In genomic region chr2:64359176-64359891, GRCh38 we compare ENCODE assay signal across 11 cellular contexts.
DNase-seq lines count a peak whose midpoint lies in the region; ATAC-seq and TF ChIP-seq lines count a peak whose summit lies in the region.
"Had no signal": no experiment of that assay in that cellular context is flagged by ENCODE, and none has a peak within 500 bp of the region (broad histone marks: within the 10 kb centered on the region; RNA-seq: fewer than 3 reads in every experiment).

No MANE protein-coding gene starts in this region.

- 43 to 74% (median 65%) methylated on average over 4 of the region's 4 CpGs for WGBS in spleen, 5 donors
- WGBS in upper lobe of left lung, 2 donors = 67 to 81% methylated on average over 4 of the region's 4 CpGs

- H3K4me3 ChIP-seq in thoracic aorta (peak overlapping the region; percentile 21), spleen (no peak overlapping the region), upper lobe of left lung (no peak overlapping the region)
- H3K4me3 ChIP-seq: MG63 had no signal

- H3K27me3 ChIP-seq in thoracic aorta (replicated peaks; ENCODE audit: insufficient read depth) (no peaks in the 10 kb centered on the region), spleen (replicated peaks in 1 of 7) (peaks cover 0 to 19% (median 0%) of the 10 kb centered on the region in 7 donors), upper lobe of left lung (no peaks in the 10 kb centered on the region)
- H3K27me3 ChIP-seq: MG63 had no signal

- no peaks in the 10 kb centered on the region for H3K9me3 Mint-ChIP-seq in chondrocyte (ENCODE audit: low read depth)
- no peaks in the 10 kb centered on the region for H3K9me3 Mint-ChIP-seq in activated CD4-positive, alpha-beta T cell treated with anti-CD3 and anti-CD28 coated beads, Interleukin-2, amount 10 ng/mL, durations not matched to agents 24 days and 14 days

- H3K4me3 Mint-ChIP-seq in chondrocyte (ENCODE audit: unreplicated experiment) = peak overlapping the region; percentile 26
- no peak overlapping the region for H3K4me3 Mint-ChIP-seq in activated CD4-positive, alpha-beta T cell treated with anti-CD3 and anti-CD28 coated beads, Interleukin-2, amount 10 ng/mL, durations not matched to agents 24 days and 14 days
- H3K4me3 Mint-ChIP-seq: activated naive CD8-positive, alpha-beta T cell had no signal

- intact Hi-C loops in activated CD4-positive, alpha-beta T cell treated with anti-CD3 and anti-CD28 coated beads, Interleukin-2, amount 10 ng/mL, durations not matched to agents 24 days and 14 days (cut with micrococcal nuclease) = no loop called here
- intact Hi-C loops in spleen (cut with DNase I; ENCODE audit: low total_unique reads) = no loop called here

- no peak for TF ChIP-seq EP300 in upper lobe of left lung (IDR thresholded peaks at IDR 0.05)

- H3K9me3 ChIP-seq in thoracic aorta (no peaks in the 10 kb centered on the region), spleen (no peaks in the 10 kb centered on the region), upper lobe of left lung (no peaks in the 10 kb centered on the region)
- H3K9me3 ChIP-seq: MG63 had no signal

- peak overlapping the region; percentile 74 to 86 for H3K27ac ChIP-seq in thoracic aorta
- no peak overlapping the region for H3K27ac ChIP-seq in spleen
- peak overlapping the region in 1 of 4 donors; percentile 40 for H3K27ac ChIP-seq in upper lobe of left lung

- peaks cover 9% of the 10 kb centered on the region for H3K27me3 Mint-ChIP-seq in chondrocyte (ENCODE audit: low read depth)
- peaks cover 44% of the 10 kb centered on the region for H3K27me3 Mint-ChIP-seq in activated CD4-positive, alpha-beta T cell treated with anti-CD3 and anti-CD28 coated beads, Interleukin-2, amount 10 ng/mL, durations not matched to agents 24 days and 14 days

- no peak for TF ChIP-seq POLR2A in spleen (IDR thresholded peaks at IDR 0.05)
- no peak for TF ChIP-seq POLR2A in upper lobe of left lung (IDR thresholded peaks at IDR 0.05)

- peak overlapping the region; percentile 78 for H3K27ac Mint-ChIP-seq in chondrocyte (ENCODE audit: unreplicated experiment)
- no peak overlapping the region for H3K27ac Mint-ChIP-seq in activated CD4-positive, alpha-beta T cell treated with anti-CD3 and anti-CD28 coated beads, Interleukin-2, amount 10 ng/mL, durations not matched to agents 24 days and 14 days
- H3K27ac Mint-ChIP-seq: activated naive CD8-positive, alpha-beta T cell had no signal

- no peaks in the 10 kb centered on the region for H3K36me3 ChIP-seq in thoracic aorta
- H3K36me3 ChIP-seq in spleen = no peaks in the 10 kb centered on the region
- H3K36me3 ChIP-seq in upper lobe of left lung = no peaks in the 10 kb centered on the region
- H3K36me3 ChIP-seq: MG63 had no signal

- no peak for TF ChIP-seq CTCF in chondrocyte (IDR thresholded peaks at IDR 0.05)
- TF ChIP-seq CTCF in thoracic aorta (IDR thresholded peaks at IDR 0.05) = no peak
- no peak for TF ChIP-seq CTCF in spleen (IDR thresholded peaks at IDR 0.05 in 8 of 11, conservative IDR thresholded peaks at IDR 0.05 in 3 of 11)
- no peak for TF ChIP-seq CTCF in upper lobe of left lung (IDR thresholded peaks at IDR 0.05)

- ATAC-seq in GM19463 (IDR thresholded peaks at IDR 0.05; ENCODE audit: unreplicated experiment) (peak; percentile 30), HG03135 (IDR thresholded peaks at IDR 0.05; ENCODE audit: unreplicated experiment) (peak; percentile 16), thoracic aorta (ENCODE audit: insufficient number of reproducible peaks, low FRiP score, low read depth) (no peak), upper lobe of left lung (ENCODE audit: low FRiP score in 2 of 2) (no peak)

- H3K4me1 ChIP-seq in thoracic aorta (ENCODE audit: control insufficient read depth in 1 of 2, low read depth in 2 of 2) (peaks cover 4 to 21% of the 10 kb centered on the region in 2 donors), spleen (peaks cover 0 to 14% (median 5%) of the 10 kb centered on the region in 6 donors), upper lobe of left lung (peaks cover 5 to 12% (median 9%) of the 10 kb centered on the region in 4 donors)

- peaks cover 32% of the 10 kb centered on the region for H3K4me1 Mint-ChIP-seq in chondrocyte (ENCODE audit: low read depth)
- peaks cover 11% of the 10 kb centered on the region for H3K4me1 Mint-ChIP-seq in activated CD4-positive, alpha-beta T cell treated with anti-CD3 and anti-CD28 coated beads, Interleukin-2, amount 10 ng/mL, durations not matched to agents 24 days and 14 days

- no peak for DNase-seq in chondrocyte (ENCODE audit: low spot score)
- DNase-seq in thoracic aorta (ENCODE audit: low spot score) = no peak
- no peak for DNase-seq in activated CD4-positive, alpha-beta T cell treated with anti-CD3 and anti-CD28 coated beads, Interleukin-2, amount 10 ng/mL, durations not matched to agents 24 days and 14 days
- DNase-seq in spleen = no peak
- no peak for DNase-seq in effector CD4-positive, alpha-beta T cell
- DNase-seq in upper lobe of left lung = no peak
- DNase-seq: T1000 had no signal

- peaks cover 4% of the 10 kb centered on the region for H3K36me3 Mint-ChIP-seq in chondrocyte (ENCODE audit: low read depth)
- H3K36me3 Mint-ChIP-seq in activated CD4-positive, alpha-beta T cell treated with anti-CD3 and anti-CD28 coated beads, Interleukin-2, amount 10 ng/mL, durations not matched to agents 24 days and 14 days (ENCODE audit: low read depth) = no peaks in the 10 kb centered on the region
- H3K36me3 Mint-ChIP-seq: activated naive CD8-positive, alpha-beta T cell had no signal

Comparison
In these comparisons a context has a peak if more than half of its experiments do, and no peak if none do; other contexts are left out.
1. ATAC-seq: peak in GM19463 (single experiment) and HG03135 (single experiment); none in thoracic aorta (single experiment) and upper lobe of left lung (0 of 2).
2. H3K27ac ChIP-seq: peak in thoracic aorta (2 of 2); none in spleen (0 of 8).